Comparison of ENCODE assay signal across 11 cellular contexts in genomic region chr4:87032884-87033533, GRCh38.
DNase-seq lines count a peak whose midpoint lies in the region; ATAC-seq and TF ChIP-seq lines count a peak whose summit lies in the region.
"Had no signal": no experiment of that assay in that cellular context is flagged by ENCODE, and none has a peak within 500 bp of the region (broad histone marks: within the 10 kb centered on the region; RNA-seq: fewer than 3 reads in every experiment).

No MANE protein-coding gene starts in this region.

- H3K4me1 ChIP-seq in BLaER1 treated with 17β-estradiol and CSF1 and Interleukin-3, amounts not matched to agents 10 nM and 100 nM: peaks cover 77 to 100% (median 97%) of the 10 kb centered on the region in 10 experiments
- peaks cover 67 to 99% of the 10 kb centered on the region in 2 donors for H3K4me1 ChIP-seq in adrenal gland (replicated peaks in 1 of 2)
- H3K4me1 ChIP-seq in parathyroid adenoma: peaks cover 18% of the 10 kb centered on the region

- H4K20me1 ChIP-seq in BLaER1 treated with 17β-estradiol and CSF1 and Interleukin-3, amounts not matched to agents 10 nM and 100 nM: peaks cover 98 to 100% (median 100%) of the 10 kb centered on the region in 11 experiments

- H3K27me3 ChIP-seq in BLaER1 treated with 17β-estradiol and CSF1 and Interleukin-3, amounts not matched to agents 10 nM and 100 nM: no peaks in the 10 kb centered on the region
- H3K27me3 ChIP-seq in adrenal gland (no peaks in the 10 kb centered on the region), parathyroid adenoma (ENCODE audit: control insufficient read depth, insufficient read depth, low read length) (no peaks in the 10 kb centered on the region)

- no peak overlapping the region for H3K4me3 ChIP-seq in BLaER1 treated with 17β-estradiol and CSF1 and Interleukin-3, amounts not matched to agents 10 nM and 100 nM
- H3K4me3 ChIP-seq in adrenal gland (peak overlapping the region in 1 of 4 donors; percentile 4), parathyroid adenoma (ENCODE audit: low read depth, low read length) (no peak overlapping the region)

- H2AFZ ChIP-seq in parathyroid adenoma: no peak overlapping the region

- peaks cover 48% of the 10 kb centered on the region for H3K79me2 ChIP-seq in parathyroid adenoma

- no peak for TF ChIP-seq CTCF in adrenal gland (IDR thresholded peaks at IDR 0.05)
- no peak for TF ChIP-seq CTCF in parathyroid adenoma (IDR thresholded peaks at IDR 0.05)

- intact Hi-C loops in adrenal gland (cut with DNase I): no loop called here

- H3K4me2 ChIP-seq in BLaER1 treated with 17β-estradiol and CSF1 and Interleukin-3, amounts not matched to agents 10 nM and 100 nM: peak overlapping the region in 7 of 11 experiments; percentile 4 to 52 (median 13); a peak in 11 of 22 replicates
- H3K4me2 ChIP-seq in parathyroid adenoma (ENCODE audit: low read length): no peak overlapping the region

- H3K27ac ChIP-seq in BLaER1 treated with 17β-estradiol and CSF1 and Interleukin-3, amounts not matched to agents 10 nM and 100 nM: 0 out of 22 replicates have a peak overlapping the region, but pooled peaks of 1 of the 11 experiments have one; percentile 5
- H3K27ac ChIP-seq in adrenal gland (peak overlapping the region; percentile 20 to 77 (median 45)), parathyroid adenoma (peak overlapping the region; percentile 59)
- H3K27ac ChIP-seq: HL-60 had no signal

- H3K9me3 ChIP-seq in BLaER1 treated with 17β-estradiol and CSF1 and Interleukin-3, amounts not matched to agents 10 nM and 100 nM (replicated peaks in 1 of 11): no peaks in the 10 kb centered on the region
- no peaks in the 10 kb centered on the region for H3K9me3 ChIP-seq in adrenal gland (replicated peaks in 1 of 3)
- H3K9me3 ChIP-seq in parathyroid adenoma (ENCODE audit: control insufficient read depth, low read length): no peaks in the 10 kb centered on the region

- ATAC-seq in HG03039 (IDR thresholded peaks at IDR 0.05; ENCODE audit: unreplicated experiment): no peak
- ATAC-seq in GM19324 (IDR thresholded peaks at IDR 0.05; ENCODE audit: low FRiP score, unreplicated experiment): no peak
- no peak for ATAC-seq in GM21737 (IDR thresholded peaks at IDR 0.05; ENCODE audit: unreplicated experiment)
- ATAC-seq in HG03442 (IDR thresholded peaks at IDR 0.05; ENCODE audit: unreplicated experiment): no peak
- ATAC-seq: activated CD4-positive, alpha-beta T cell treated with anti-CD3 and anti-CD28 coated beads for 36 hours had no signal

- WGBS in adrenal gland, 4 donors: 53 to 70% (median 61%) methylated on average over 3 of the region's 3 CpGs

- DNase-seq in adrenal gland: peak in 1 of 7 donors; percentile 32
- peak; percentile 59 for DNase-seq in foreskin melanocyte
- DNase-seq: activated CD4-positive, alpha-beta T cell treated with anti-CD3 and anti-CD28 coated beads for 36 hours; retina had no signal

- TF ChIP-seq POLR2A in adrenal gland (IDR thresholded peaks at IDR 0.05): no peak

- H3K36me3 ChIP-seq in BLaER1 treated with 17β-estradiol and CSF1 and Interleukin-3, amounts not matched to agents 10 nM and 100 nM: peaks cover 0 to 37% (median 14%) of the 10 kb centered on the region in 11 experiments; a peak in 12 of 22 replicates
- H3K36me3 ChIP-seq in adrenal gland (replicated peaks in 1 of 2) (no peaks in the 10 kb centered on the region), parathyroid adenoma (ENCODE audit: control insufficient read depth, insufficient read depth, low read length) (no peaks in the 10 kb centered on the region)

- no peak overlapping the region for H3K9ac ChIP-seq in BLaER1 treated with 17β-estradiol and CSF1 and Interleukin-3, amounts not matched to agents 10 nM and 100 nM
- no peak overlapping the region for H3K9ac ChIP-seq in parathyroid adenoma
